ENCODE assay signal across 8 cellular contexts in the genomic region with DNA sequence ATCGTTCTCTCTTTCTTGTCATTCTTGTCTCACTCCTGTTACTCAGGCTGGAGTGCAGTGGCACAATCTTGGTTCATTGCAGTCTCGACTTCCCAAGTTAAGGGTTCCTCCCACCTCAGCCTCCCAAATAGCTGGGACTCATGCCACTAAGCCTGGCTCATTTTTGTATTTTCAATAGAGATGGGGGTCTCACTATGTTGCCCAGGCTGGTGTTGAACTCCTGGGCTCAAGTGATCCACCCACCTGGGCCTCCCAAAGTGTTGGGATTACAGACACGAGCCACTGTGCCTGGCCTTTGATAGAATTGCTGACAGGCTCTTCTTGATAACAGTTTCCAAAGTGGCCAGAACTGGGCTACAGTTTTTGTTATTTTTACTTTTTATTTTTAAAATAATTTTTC. TPM values are rescaled to one million over a fixed set of nuclear protein-coding genes. Genes with fewer than 3 reads are reported as not detected.
"Had no signal": no experiment of that assay in that cellular context is flagged by ENCODE, and none has a peak within 500 bp of the region (broad histone marks: within the 10 kb centered on the region; RNA-seq: fewer than 3 reads in every experiment).

No MANE protein-coding gene starts in this region.

- ATAC-seq: K562 had no signal

- H3K27ac ChIP-seq: HL-60 had no signal

- H3K9me3 Mint-ChIP-seq: IgD-negative memory B cell had no signal

- H3K27ac Mint-ChIP-seq: IgD-negative memory B cell had no signal

- FAIRE-seq: HTR-8/SVneo, K562 had no signal

- H3K4me3 ChIP-seq: K562 had no signal

- DNase-seq: IMR-90, KBM-7 had no signal

- H3K4me3 Mint-ChIP-seq: IgD-negative memory B cell had no signal

RNA-seq across cellular contexts. Expression of a gene that starts 32.3 kb away (rescaled TPM):
- total RNA-seq: HT1080 had no signal
- polyA plus RNA-seq: IgD-negative memory B cell had no signal

RNA-seq across cellular contexts. Expression of a gene that starts 34.4 kb away (rescaled TPM):
- total RNA-seq: HT1080 had no signal
- polyA plus RNA-seq: IgD-negative memory B cell had no signal

RNA-seq across cellular contexts. Expression of a gene that starts 34.5 kb away (rescaled TPM):
- total RNA-seq: HT-29, HT1080 had no signal
- polyA plus RNA-seq: IgD-negative memory B cell had no signal
